In the genomic region with DNA sequence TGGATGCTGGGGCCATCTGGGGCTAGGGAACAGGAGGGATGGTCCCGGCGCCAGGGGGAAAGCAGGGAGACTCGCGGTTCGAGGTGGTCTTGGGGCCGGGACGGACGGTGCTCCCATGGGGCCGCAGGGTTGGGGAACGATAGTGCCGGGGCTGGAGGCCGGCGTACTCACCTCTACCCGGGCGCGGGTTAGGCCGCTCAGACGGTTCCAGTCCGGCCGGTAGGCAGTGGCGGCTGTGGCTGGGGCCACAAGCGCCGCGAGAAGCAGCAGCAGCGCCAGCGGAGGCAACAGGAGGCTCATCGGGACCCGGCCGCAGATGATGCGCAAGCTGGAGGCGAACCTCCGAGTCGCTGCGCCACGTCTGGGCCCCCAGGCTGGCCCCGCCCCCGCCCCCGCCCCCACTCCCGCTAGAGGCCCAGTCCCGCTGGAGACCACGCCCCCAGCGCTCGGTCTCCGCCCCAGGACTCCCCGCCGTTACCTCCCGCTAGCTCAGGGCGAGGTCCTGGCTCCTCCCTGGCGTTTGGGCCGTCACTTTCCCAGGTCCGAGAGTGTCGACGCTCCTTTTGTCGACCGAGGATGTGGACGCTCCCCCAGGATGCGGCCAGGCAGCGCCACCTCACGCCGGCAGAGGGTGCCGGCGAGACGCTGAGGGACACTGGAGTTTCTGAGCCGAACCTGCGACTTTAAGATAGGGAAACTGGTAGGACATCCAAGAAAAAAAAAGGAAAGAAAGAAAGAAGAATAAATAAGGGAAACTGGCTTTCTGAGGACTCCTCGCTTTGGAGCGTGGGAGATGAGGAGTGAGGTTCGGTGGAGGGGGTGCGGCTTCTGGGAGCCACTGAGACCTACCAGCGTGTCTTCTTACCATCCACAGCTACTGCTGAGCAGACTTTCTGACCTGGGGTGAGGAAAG, we compare ENCODE assay signal across 8 cellular contexts. TPM values are rescaled to one million over a fixed set of nuclear protein-coding genes. Genes with fewer than 3 reads are reported as not detected.
DNase-seq lines count a peak whose midpoint lies in the region; ATAC-seq and TF ChIP-seq lines count a peak whose summit lies in the region.

SELENOM (minus strand) TSS at position 363 of the 913 bp plus-strand sequence; CDS start at position 300, 63 bp downstream.

- no peaks in the 10 kb centered on the region for H3K27me3 ChIP-seq in dorsolateral prefrontal cortex
- no peaks in the 10 kb centered on the region for H3K27me3 ChIP-seq in right lobe of liver

- H3K4me3 ChIP-seq in dorsolateral prefrontal cortex (peak within 1 kb of the TSS; percentile 59 to 97 (median 88)), right lobe of liver (peak within 1 kb of the TSS; percentile 35 to 54 (median 47))

- peak; percentile 48 for TF ChIP-seq POLR2A in right lobe of liver (IDR thresholded peaks at IDR 0.05)

- under 1% methylated on average over 25 of the region's 70 CpGs for WGBS in right lobe of liver (ENCODE audit: insufficient coverage, low coverage, low lambda C conversion rate, missing lambda C conversion rate)

- H3K27ac ChIP-seq in dorsolateral prefrontal cortex, result peak within 1 kb of the TSS; percentile 7 to 97 (median 92)
- H3K27ac ChIP-seq in right lobe of liver, result peak within 1 kb of the TSS; percentile 64 to 87 (median 69)

- no peaks in the 10 kb centered on the region for H3K9me3 ChIP-seq in right lobe of liver

- TF ChIP-seq CTCF in dorsolateral prefrontal cortex (IDR thresholded peaks at IDR 0.05 in 54 of 56, conservative IDR thresholded peaks at IDR 0.05 in 2 of 56; ENCODE audit: low read depth in 1 of 56, partially characterized antibody in 56 of 56) (peak; percentile 44 to 97 (median 86)), right lobe of liver (IDR thresholded peaks at IDR 0.05) (peak; percentile 83 to 91 (median 88))

- peak; percentile 80 for ATAC-seq in GM18909 (IDR thresholded peaks at IDR 0.05; ENCODE audit: poor library complexity, unreplicated experiment)
- ATAC-seq in HG03159 (IDR thresholded peaks at IDR 0.05; ENCODE audit: unreplicated experiment), result peak; percentile 87
- peak; percentile 93 to 97 (median 96) for ATAC-seq in right lobe of liver

- no peaks in the 10 kb centered on the region for H3K36me3 ChIP-seq in right lobe of liver

- intact Hi-C loops in dorsolateral prefrontal cortex (cut with DNase I), result loop anchor here (2.0 to 5.0 kb wide), 4 partner anchors 19 to 140 kb away; partner anchors contain the start of genes LIMK2 (in 1 of the 2), MORC2 (in 1 of the 2) and TUG1 (in 1 of the 2)
- intact Hi-C loops in right lobe of liver (cut with DNase I), result no loop called here

- peak; percentile 99 for DNase-seq in AG08395 (ENCODE audit: low spot score)
- peak; percentile 21 for DNase-seq in NCI-H510A treated with DMSO at 0.1 percent for 48 hours (lab: John Stamatoyannopoulos, UW)
- peak; percentile 92 to 95 for DNase-seq in activated CD4-positive, alpha-beta T cell treated with anti-CD3 and anti-CD28 coated beads, Interleukin-2, amount 50 U/mL, for 48 hours
- DNase-seq in dorsolateral prefrontal cortex, result peak; percentile 82 to 97 (median 93)
- peak; percentile 96 to 97 (median 97) for DNase-seq in right lobe of liver
- peak; percentile 89 for DNase-seq in stimulated activated CD4-positive, alpha-beta T cell treated with anti-CD3 and anti-CD28 coated beads, Interleukin-4, amount 100 ng/mL, for 24 hours

- H3K4me1 ChIP-seq in right lobe of liver, result peaks cover 0 to 7% (median 0%) of the 10 kb centered on the region in 4 donors

RNA-seq across cellular contexts. Expression of gene SELENOM, which starts in this region (rescaled TPM):
- total RNA-seq in dorsolateral prefrontal cortex (100 to 1,000 TPM in 102 of 120 experiments, 10 to 100 TPM in 18; 76.0 to 161 (median 116) TPM), right lobe of liver (10 to 100 TPM in 3 of 6 experiments, 1 to 10 TPM in 3; 4.7 to 52.0 (median 9.4) TPM)

Comparison
In these comparisons a context has a peak if more than half of its experiments do, and no peak if none do; other contexts are left out.
1. Peak in every context shown above with its lines: DNase-seq, ATAC-seq, H3K4me3 ChIP-seq and H3K27ac ChIP-seq.
2. DNase-seq: peak in every context shown above with its lines; median percentile 99 in AG08395; 97 in right lobe of liver; 94 in activated CD4-positive, alpha-beta T cell treated with anti-CD3 and anti-CD28 coated beads, Interleukin-2, amount 50 U/mL, for 48 hours; 93 in dorsolateral prefrontal cortex; 89 in stimulated activated CD4-positive, alpha-beta T cell treated with anti-CD3 and anti-CD28 coated beads, Interleukin-4, amount 100 ng/mL, for 24 hours; 21 in NCI-H510A treated with DMSO at 0.1 percent for 48 hours.
3. intact Hi-C loops: an anchor here in dorsolateral prefrontal cortex (2.0 to 5.0 kb wide); none called in right lobe of liver.